19 cellular contexts compared by ENCODE assay signal in the genomic region with DNA sequence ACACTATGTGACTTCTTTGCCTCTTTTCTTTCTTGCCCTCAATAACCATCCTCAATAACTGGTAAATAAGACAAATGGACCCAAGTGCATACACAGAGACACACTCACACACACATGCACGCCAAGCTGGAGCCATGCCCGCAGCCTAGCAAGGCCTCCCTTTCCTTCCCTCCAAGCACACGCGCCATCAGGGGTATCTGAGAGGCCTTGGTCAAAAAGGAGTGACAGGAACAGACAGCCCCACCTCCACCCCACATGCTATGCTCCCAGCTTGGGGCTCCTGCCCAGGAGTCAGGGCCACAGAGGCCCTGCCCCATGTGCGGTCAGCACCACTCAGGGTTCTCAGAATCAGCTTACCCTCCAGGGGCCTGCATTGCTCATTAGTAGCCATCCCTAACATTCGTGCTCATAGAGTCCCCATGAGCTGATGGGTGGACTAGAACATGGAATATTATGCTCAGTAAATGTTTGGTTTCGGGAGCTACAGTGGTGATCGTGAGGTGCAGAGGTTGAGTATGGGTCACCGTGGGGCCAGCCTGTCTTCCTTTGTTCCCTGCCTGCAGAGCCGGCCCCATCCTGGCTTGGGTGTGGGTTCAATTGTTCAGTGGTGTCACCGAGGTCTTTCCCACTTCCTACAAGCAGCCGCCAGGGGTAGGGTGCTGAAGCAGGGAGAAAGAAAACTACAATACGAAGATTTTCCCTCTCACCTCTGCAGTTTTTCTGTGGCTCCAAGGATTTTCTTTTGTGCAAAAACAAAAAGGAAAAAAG.
DNase-seq lines count a peak whose midpoint lies in the region; ATAC-seq, FAIRE-seq and TF ChIP-seq lines count a peak whose summit lies in the region.
"Had no signal": no experiment of that assay in that cellular context is flagged by ENCODE, and none has a peak within 500 bp of the region (broad histone marks: within the 10 kb centered on the region; RNA-seq: fewer than 3 reads in every experiment).

No MANE protein-coding gene starts in this region.

- no peaks in the 10 kb centered on the region for H3K23me2 ChIP-seq in H1 (ENCODE audit: low read depth, low read length)

- H4K8ac ChIP-seq in H1 (ENCODE audit: extremely low read depth, insufficient read depth, low read length): no peak overlapping the region; the same call in 1 of the 2 replicates

- H4K5ac ChIP-seq in H1 (ENCODE audit: insufficient read length, low read depth, low read length): no peak overlapping the region

- no peak overlapping the region for H3K27ac Mint-ChIP-seq in GM23338
- H3K27ac Mint-ChIP-seq: CD8-positive, alpha-beta memory T cell had no signal

- 87% methylated on average over 13 of the region's 13 CpGs; no CpG with 5 or more reads in 1 of the 2 experiments for WGBS in H1 (ENCODE audit: extremely low coverage in 1 of 2, insufficient coverage in 1 of 2, insufficient read length in 1 of 2, insufficient replicate concordance in 2 of 2, low coverage in 1 of 2, low lambda C conversion rate in 2 of 2, missing lambda C conversion rate in 1 of 2), 2 experiments
- WGBS in HepG2 (ENCODE audit: low lambda C conversion rate): 26% methylated on average over 13 of the region's 13 CpGs

- no peaks in the 10 kb centered on the region for H3K9me3 ChIP-seq in H1 (ENCODE audit: insufficient read depth in 2 of 2, low read depth in 1 of 2, low read length in 1 of 2)
- H3K9me3 ChIP-seq in HepG2 (ENCODE audit: low read length): no peaks in the 10 kb centered on the region
- H3K9me3 ChIP-seq in gastrocnemius medialis: no peaks in the 10 kb centered on the region
- H3K9me3 ChIP-seq: BLaER1 had no signal

- no peak overlapping the region for H2BK20ac ChIP-seq in H1 (ENCODE audit: low read length)

- no peak overlapping the region for H4K91ac ChIP-seq in H1 (replicated peaks; ENCODE audit: insufficient read length, low read length)

- DNase-seq in GM23338 (ENCODE audit: low spot score) (peak; percentile 31), H1 (ENCODE audit: low read depth in 1 of 2, low spot score in 2 of 2) (no peak), HepG2 (ENCODE audit: low spot score) (peak; percentile 9), gastrocnemius medialis (no peak), middle frontal gyrus (ENCODE audit: extremely low spot score, low spot score) (no peak), G401 (ENCODE audit: low spot score) (no peak), Ammon's horn (ENCODE audit: low spot score) (no peak), MV-4-11 (lab: John Stamatoyannopoulos, UW) (no peak)
- DNase-seq: CD8-positive, alpha-beta memory T cell; NCI-H1417; NCI-H1930; NCI-H2171; NCI-H446 had no signal

- no peaks in the 10 kb centered on the region for H3K36me3 Mint-ChIP-seq in GM23338 (ENCODE audit: low read depth)
- H3K36me3 Mint-ChIP-seq: CD8-positive, alpha-beta memory T cell had no signal

- no peak overlapping the region for H2BK15ac ChIP-seq in H1 (ENCODE audit: low read length)

- no TSS peak for BruUV-seq in HepG2 (replicated peaks; lab: Mats Ljungman, UMichigan)

- CTCF ChIA-PET in H1 (lab: Charles Lee; ENCODE audit: partially characterized antibody) (interaction anchor here (0.9 to 7.6 kb wide), 6 partner anchors 7 to 62 kb away, joined by 3 to 67 read pairs (median 8); no protein-coding TSS in a partner anchor), HepG2 (lab: Yijun Ruan, JAX; ENCODE audit: low intra/inter-chr PET ratio, low total read pairs) (no interaction called here)

- no peaks in the 10 kb centered on the region for H3K27me3 ChIP-seq in GM23338 (ENCODE audit: insufficient read depth)
- no peaks in the 10 kb centered on the region for H3K27me3 ChIP-seq in H1 (replicated peaks in 1 of 4; ENCODE audit: control insufficient read depth in 3 of 4, extremely low read depth in 1 of 4, insufficient read depth in 3 of 4, low read length in 3 of 4)
- H3K27me3 ChIP-seq in HepG2 (ENCODE audit: control insufficient read depth in 1 of 2, insufficient read depth in 2 of 2, low read length in 2 of 2): no peaks in the 10 kb centered on the region
- no peaks in the 10 kb centered on the region for H3K27me3 ChIP-seq in gastrocnemius medialis
- H3K27me3 ChIP-seq: BLaER1 had no signal

- H3K27ac ChIP-seq in GM23338 (ENCODE audit: low read depth) (no peak overlapping the region), H1 (ENCODE audit: low read depth, low read length) (no peak overlapping the region), HepG2 (ENCODE audit: extremely low read length, insufficient read depth, low read length) (no peak overlapping the region), gastrocnemius medialis (peak overlapping the region in 3 of 4 donors; percentile 35 to 70 (median 35))
- H3K27ac ChIP-seq: BLaER1, HL-60 had no signal

- H3F3A ChIP-seq in GM23338 (replicated peaks; ENCODE audit: low read depth): no peaks in the 10 kb centered on the region

- TF ChIP-seq EP300 in H1 (IDR thresholded peaks at IDR 0.05; ENCODE audit: borderline replicate concordance in 1 of 2, low read depth in 2 of 2, low read length in 2 of 2) (no peak), HepG2 (IDR thresholded peaks at IDR 0.05; ENCODE audit: low read depth in 2 of 2, low read length in 2 of 2) (no peak), HepG2 (CRISPR knock-in tag; IDR thresholded peaks at IDR 0.05; ENCODE audit: borderline replicate concordance) (no peak)

- H3K9me2 ChIP-seq in GM23338 (ENCODE audit: insufficient read depth): peaks cover 12% of the 10 kb centered on the region; the same call in 1 of the 2 replicates

- no peaks in the 10 kb centered on the region; the same call in 2 of the 3 replicates for H3K9me3 Mint-ChIP-seq in GM23338

- no peak for FAIRE-seq in H1 (lab: Jason Lieb, UNC)
- FAIRE-seq in HepG2 (lab: Jason Lieb, UNC): no peak
- FAIRE-seq: D721Med, GM19239, HTR-8/SVneo had no signal

- no peak overlapping the region for H3K14ac ChIP-seq in H1 (ENCODE audit: insufficient read length)

- peak overlapping the region; percentile 11; the same call in 1 of the 2 replicates for H2AFZ ChIP-seq in GM23338
- H2AFZ ChIP-seq in H1 (ENCODE audit: low read length): 0 out of 2 replicates have a peak overlapping the region, but pooled peaks have one; percentile 14
- no peak overlapping the region for H2AFZ ChIP-seq in HepG2 (ENCODE audit: low read length)

- no peak overlapping the region for H3K56ac ChIP-seq in H1 (replicated peaks; ENCODE audit: insufficient read length, low read depth, low read length)

- no peak overlapping the region for H3K23ac ChIP-seq in H1 (ENCODE audit: insufficient read length)

- no peak overlapping the region for H3K4me3 Mint-ChIP-seq in GM23338
- H3K4me3 Mint-ChIP-seq: CD8-positive, alpha-beta memory T cell had no signal

- H2BK120ac ChIP-seq in H1 (replicated peaks; ENCODE audit: low read depth, low read length): no peak overlapping the region

- H3K4me1 ChIP-seq in GM23338 (ENCODE audit: insufficient read depth): no peaks in the 10 kb centered on the region
- H3K4me1 ChIP-seq in H1 (replicated peaks in 1 of 4; ENCODE audit: control insufficient read depth in 3 of 4, insufficient read depth in 4 of 4, low read length in 3 of 4): no peaks in the 10 kb centered on the region
- no peaks in the 10 kb centered on the region for H3K4me1 ChIP-seq in HepG2 (ENCODE audit: insufficient read depth, low read length)
- peaks cover 0 to 5% of the 10 kb centered on the region in 2 donors for H3K4me1 ChIP-seq in gastrocnemius medialis

- H3K36me3 ChIP-seq in GM23338 (ENCODE audit: insufficient read depth): no peaks in the 10 kb centered on the region
- H3K36me3 ChIP-seq in H1 (ENCODE audit: control insufficient read depth in 2 of 4, insufficient read depth in 4 of 4, low read length in 3 of 4): no peaks in the 10 kb centered on the region
- no peaks in the 10 kb centered on the region for H3K36me3 ChIP-seq in HepG2 (replicated peaks in 1 of 2; ENCODE audit: control insufficient read depth in 1 of 2, insufficient read depth in 2 of 2, low read length in 2 of 2)
- no peaks in the 10 kb centered on the region for H3K36me3 ChIP-seq in gastrocnemius medialis
- H3K36me3 ChIP-seq: BLaER1 had no signal

- H2BK12ac ChIP-seq in H1 (ENCODE audit: low read depth, low read length): no peak overlapping the region

- H2AK5ac ChIP-seq in H1 (ENCODE audit: low read depth, low read length): no peak overlapping the region

- TF ChIP-seq RAD21 in H1 (IDR thresholded peaks at IDR 0.05 in 1 of 2, conservative IDR thresholded peaks at IDR 0.05 in 1 of 2; ENCODE audit: low read depth in 2 of 2, low read length in 2 of 2): no peak
- no peak for TF ChIP-seq RAD21 in HepG2 (CRISPR knock-in tag; IDR thresholded peaks at IDR 0.05)

- no peaks in the 10 kb centered on the region for H4K20me1 ChIP-seq in GM23338 (replicated peaks; ENCODE audit: insufficient read depth)
- no peaks in the 10 kb centered on the region for H4K20me1 ChIP-seq in H1 (replicated peaks in 1 of 2; ENCODE audit: control insufficient read depth in 1 of 2, insufficient read depth in 2 of 2, low read length in 2 of 2)
- H4K20me1 ChIP-seq in HepG2 (ENCODE audit: insufficient read depth, low read length): no peaks in the 10 kb centered on the region
- H4K20me1 ChIP-seq: BLaER1 had no signal

- no peak overlapping the region for H3K4me2 ChIP-seq in GM23338
- H3K4me2 ChIP-seq in H1 (ENCODE audit: insufficient read depth in 1 of 2, low read depth in 2 of 2, low read length in 2 of 2): no peak overlapping the region
- H3K4me2 ChIP-seq in HepG2 (ENCODE audit: low read depth, low read length): no peak overlapping the region
- H3K4me2 ChIP-seq: BLaER1 had no signal

- no peaks in the 10 kb centered on the region for H3K4me1 Mint-ChIP-seq in GM23338
- H3K4me1 Mint-ChIP-seq: CD8-positive, alpha-beta memory T cell had no signal

- H3K79me1 ChIP-seq in H1 (ENCODE audit: low read depth, low read length): no peaks in the 10 kb centered on the region

- intact Hi-C loops in HepG2 (cut with micrococcal nuclease; ENCODE audit: unreplicated experiment) (no loop called here), gastrocnemius medialis (cut with DNase I; ENCODE audit: low total_unique reads) (no loop called here)

- ATAC-seq in GM23338 (peak; percentile 62), HepG2 (peak; percentile 72), gastrocnemius medialis (no peak)
- ATAC-seq: HCT116 had no signal

- no peak overlapping the region for H3K18ac ChIP-seq in H1 (ENCODE audit: extremely low read depth, low read length)

- no peak for TF ChIP-seq CTCF in GM23338 (conservative IDR thresholded peaks at IDR 0.05; ENCODE audit: low read depth in 2 of 2)
- TF ChIP-seq CTCF in H1 (IDR thresholded peaks at IDR 0.05; ENCODE audit: control extremely low read depth in 1 of 3, insufficient read depth in 1 of 3, low read depth in 1 of 3, low read length in 3 of 3): 0 out of 4 replicates have a peak, but pooled peaks of 1 of the 3 experiments have one; percentile 9
- no peak for TF ChIP-seq CTCF in HepG2 (CRISPR knock-in tag; IDR thresholded peaks at IDR 0.05)
- no peak for TF ChIP-seq CTCF in gastrocnemius medialis (IDR thresholded peaks at IDR 0.05 in 4 of 5, conservative IDR thresholded peaks at IDR 0.05 in 1 of 5)

- H3K4me3 ChIP-seq in GM23338 (no peak overlapping the region), H1 (ENCODE audit: extremely low read depth in 1 of 4, insufficient read depth in 2 of 4, low read depth in 3 of 4, low read length in 4 of 4) (no peak overlapping the region), HepG2 (replicated peaks in 1 of 3; ENCODE audit: insufficient read depth in 1 of 3, low read depth in 2 of 3, low read length in 3 of 3) (no peak overlapping the region), gastrocnemius medialis (no peak overlapping the region)
- H3K4me3 ChIP-seq: BLaER1 had no signal

- H3K79me2 ChIP-seq in GM23338 (replicated peaks; ENCODE audit: insufficient read depth): no peaks in the 10 kb centered on the region
- H3K79me2 ChIP-seq in H1 (ENCODE audit: control insufficient read depth in 1 of 2, insufficient read depth in 2 of 2, low read length in 2 of 2): no peaks in the 10 kb centered on the region
- H3K79me2 ChIP-seq in HepG2 (ENCODE audit: insufficient read depth, low read length): no peaks in the 10 kb centered on the region

- no peaks in the 10 kb centered on the region for H3K27me3 Mint-ChIP-seq in GM23338 (ENCODE audit: insufficient read depth, low read depth, poor library complexity)

- POLR2A ChIA-PET in H1 (lab: Charles Lee; ENCODE audit: partially characterized antibody) (no interaction called here), HepG2 (lab: Yijun Ruan, JAX) (no interaction called here)

- H3K4ac ChIP-seq in H1 (replicated peaks; ENCODE audit: insufficient read length, low read depth, low read length): no peak overlapping the region

- no peak overlapping the region for H3K9ac ChIP-seq in H1 (replicated peaks in 1 of 4; ENCODE audit: extremely low read depth in 1 of 4, low read depth in 3 of 4, low read length in 3 of 4)
- H3K9ac ChIP-seq in HepG2 (ENCODE audit: insufficient read depth, low read depth, low read length): no peak overlapping the region
- H3K9ac ChIP-seq: BLaER1 had no signal

- no peak for TF ChIP-seq POLR2A in H1 (IDR thresholded peaks at IDR 0.05; ENCODE audit: control extremely low read depth in 1 of 2, low read depth in 2 of 2, low read length in 2 of 2)
- no peak for TF ChIP-seq POLR2A in HepG2 (IDR thresholded peaks at IDR 0.05; ENCODE audit: insufficient read depth in 1 of 2, low read depth in 2 of 2, low read length in 2 of 2)
- no peak for TF ChIP-seq POLR2A in gastrocnemius medialis (IDR thresholded peaks at IDR 0.05)

- no peak overlapping the region for H2BK5ac ChIP-seq in H1 (ENCODE audit: low read depth, low read length)

- in situ Hi-C loops in HepG2 (cut with HindIII; ENCODE audit: extremely low pct_ligation_motif_present, low pct_unique_long_range_greater_than_20kb) (no loop called here), gastrocnemius medialis (cut with MboI; ENCODE audit: low sequenced_read_pairs in 4 of 4) (no loop called here), G401 (cut with HindIII; ENCODE audit: low sequenced_read_pairs) (no loop called here)

Comparison
In these comparisons a context has a peak if more than half of its experiments do, and no peak if none do; other contexts are left out.
1. ATAC-seq: peak in GM23338 (single experiment) and HepG2 (single experiment); none in gastrocnemius medialis (0 of 2).
2. DNase-seq: peak in GM23338 (single experiment) and HepG2 (single experiment); none in H1 (0 of 2), gastrocnemius medialis (0 of 2), middle frontal gyrus (single experiment), G401 (single experiment), Ammon's horn (single experiment) and MV-4-11 (single experiment).
3. H3K27ac ChIP-seq: peak in gastrocnemius medialis (3 of 4); none in GM23338 (single experiment), H1 (single experiment) and HepG2 (single experiment).